19 cellular contexts compared by ENCODE assay signal in genomic region chr2:74219846-74220486, GRCh38. TPM values are rescaled to one million over a fixed set of nuclear protein-coding genes. Genes with fewer than 3 reads are reported as not detected.
DNase-seq lines count a peak whose midpoint lies in the region; ATAC-seq, FAIRE-seq and TF ChIP-seq lines count a peak whose summit lies in the region.
"Had no signal": no experiment of that assay in that cellular context is flagged by ENCODE, and none has a peak within 500 bp of the region (broad histone marks: within the 10 kb centered on the region; RNA-seq: fewer than 3 reads in every experiment).

No MANE protein-coding gene starts in this region.

- no peaks in the 10 kb centered on the region for H3K4me1 ChIP-seq in esophagus muscularis mucosa
- H3K4me1 ChIP-seq: SJCRH30 had no signal

- no peak for TF ChIP-seq EP300 in esophagus muscularis mucosa (IDR thresholded peaks at IDR 0.05)

- H3K36me3 ChIP-seq in esophagus muscularis mucosa = peaks cover 0 to 36% (median 16%) of the 10 kb centered on the region in 4 donors

- no peak overlapping the region for H3K27ac ChIP-seq in esophagus muscularis mucosa (replicated peaks in 1 of 4)
- H3K27ac ChIP-seq: BLaER1 treated with 17β-estradiol and CSF1 and Interleukin-3, amounts not matched to agents 10 nM and 100 nM; SJCRH30 had no signal

- peaks cover 2 to 21% of the 10 kb centered on the region in 2 donors for H3K36me3 Mint-ChIP-seq in activated T-cell treated with anti-CD3 and anti-CD28 coated beads, Interleukin-2, amount 50 U/mL, for 72 hours (ENCODE audit: insufficient read depth in 2 of 2)
- peaks cover 46% of the 10 kb centered on the region for H3K36me3 Mint-ChIP-seq in activated CD8-positive, alpha-beta T cell treated with anti-CD3 and anti-CD28 coated beads for 36 hours (ENCODE audit: low read depth)
- H3K36me3 Mint-ChIP-seq: IgD-negative memory B cell had no signal

- ATAC-seq in activated T-cell treated with anti-CD3 and anti-CD28 coated beads, Interleukin-2, amount 50 U/mL, for 72 hours (replicated peaks in 1 of 2) = no peak
- ATAC-seq in activated CD8-positive, alpha-beta T cell treated with anti-CD3 and anti-CD28 coated beads for 36 hours = no peak
- no peak for ATAC-seq in GM18498 (IDR thresholded peaks at IDR 0.05; ENCODE audit: unreplicated experiment)
- ATAC-seq: Panc1 had no signal

- DNase-seq in activated T-cell treated with anti-CD3 and anti-CD28 coated beads, Interleukin-2, amount 50 U/mL, for 72 hours = no peak
- no peak for DNase-seq in activated T-cell treated with anti-CD3 and anti-CD28 coated beads, Interleukin-2, amount 50 U/mL, for 48 hours
- no peak for DNase-seq in GM12892 (ENCODE audit: insufficient read length)
- peak; percentile 24 for DNase-seq in NCI-H69 (lab: John Stamatoyannopoulos, UW)
- peak; percentile 47 for DNase-seq in esophagus muscularis mucosa (ENCODE audit: extremely low spot score)
- DNase-seq in activated CD8-positive, alpha-beta T cell treated with anti-CD3 and anti-CD28 coated beads for 36 hours = no peak
- DNase-seq: CD8-positive, alpha-beta memory T cell; HCEC 1CT; MM.1S; NCI-H1105; NCI-H2081; NCI-H446 treated with DMSO at 0.1 percent for 48 hours; SJCRH30 had no signal

- peak overlapping the region; percentile 48 for H3K27ac Mint-ChIP-seq in activated T-cell treated with anti-CD3 and anti-CD28 coated beads, Interleukin-2, amount 50 U/mL, for 72 hours
- H3K27ac Mint-ChIP-seq in activated CD8-positive, alpha-beta T cell treated with anti-CD3 and anti-CD28 coated beads for 36 hours = no peak overlapping the region

- no peaks in the 10 kb centered on the region for H3K27me3 ChIP-seq in esophagus muscularis mucosa
- H3K27me3 ChIP-seq: BLaER1 treated with 17β-estradiol and CSF1 and Interleukin-3, amounts not matched to agents 10 nM and 100 nM; SJCRH30 had no signal

- H3K9me3 Mint-ChIP-seq in activated T-cell treated with anti-CD3 and anti-CD28 coated beads, Interleukin-2, amount 50 U/mL, for 72 hours = no peaks in the 10 kb centered on the region
- H3K9me3 Mint-ChIP-seq in activated CD8-positive, alpha-beta T cell treated with anti-CD3 and anti-CD28 coated beads for 36 hours = no peaks in the 10 kb centered on the region
- H3K9me3 Mint-ChIP-seq: CD8-positive, alpha-beta memory T cell; IgD-negative memory B cell had no signal

- H3K9me3 ChIP-seq in esophagus muscularis mucosa = no peaks in the 10 kb centered on the region
- H3K9me3 ChIP-seq: BLaER1 treated with 17β-estradiol and CSF1 and Interleukin-3, amounts not matched to agents 10 nM and 100 nM; SJCRH30 had no signal

- TF ChIP-seq CTCF in esophagus muscularis mucosa (IDR thresholded peaks at IDR 0.05) = no peak
- no peak for TF ChIP-seq CTCF in activated CD8-positive, alpha-beta T cell treated with anti-CD3 and anti-CD28 coated beads for 36 hours (IDR thresholded peaks at IDR 0.05)

- POLR2A ChIA-PET in activated CD8-positive, alpha-beta T cell treated with anti-CD3 and anti-CD28 coated beads for 36 hours (lab: Charles Lee) = interaction anchor here (0.7 to 2.2 kb wide), 6 partner anchors 12 to 204 kb away, joined by 3 to 11 read pairs (median 5); no protein-coding TSS in a partner anchor

- FAIRE-seq in GM12892 (lab: Jason Lieb, UNC) = no peak
- FAIRE-seq: D721Med, HTR-8/SVneo had no signal

- CTCF ChIA-PET in activated CD8-positive, alpha-beta T cell treated with anti-CD3 and anti-CD28 coated beads for 36 hours (lab: Charles Lee) = no interaction called here

- intact Hi-C loops in esophagus muscularis mucosa (cut with DNase I) = no loop called here
- intact Hi-C loops in activated CD8-positive, alpha-beta T cell treated with anti-CD3 and anti-CD28 coated beads for 36 hours (cut with micrococcal nuclease) = no loop called here

- WGBS in esophagus muscularis mucosa = 92% methylated on average over 5 of the region's 5 CpGs

- peaks cover 5% of the 10 kb centered on the region for H3K4me1 Mint-ChIP-seq in activated T-cell treated with anti-CD3 and anti-CD28 coated beads, Interleukin-2, amount 50 U/mL, for 72 hours (ENCODE audit: low read depth)
- H3K4me1 Mint-ChIP-seq in activated CD8-positive, alpha-beta T cell treated with anti-CD3 and anti-CD28 coated beads for 36 hours (ENCODE audit: low read depth) = peaks cover 5% of the 10 kb centered on the region
- H3K4me1 Mint-ChIP-seq: CD8-positive, alpha-beta memory T cell had no signal

- TF ChIP-seq POLR2A in GM12892 (IDR thresholded peaks at IDR 0.05; ENCODE audit: low read depth, low read length) (peak; percentile 42), esophagus muscularis mucosa (IDR thresholded peaks at IDR 0.05; ENCODE audit: low read depth) (no peak)

- H3K27me3 Mint-ChIP-seq in activated T-cell treated with anti-CD3 and anti-CD28 coated beads, Interleukin-2, amount 50 U/mL, for 72 hours (ENCODE audit: low read depth) = no peaks in the 10 kb centered on the region
- H3K27me3 Mint-ChIP-seq in activated CD8-positive, alpha-beta T cell treated with anti-CD3 and anti-CD28 coated beads for 36 hours = no peaks in the 10 kb centered on the region
- H3K27me3 Mint-ChIP-seq: CD8-positive, alpha-beta memory T cell; IgD-negative memory B cell had no signal

- no peak overlapping the region for H3K4me3 Mint-ChIP-seq in activated T-cell treated with anti-CD3 and anti-CD28 coated beads, Interleukin-2, amount 50 U/mL, for 72 hours
- H3K4me3 Mint-ChIP-seq in activated CD8-positive, alpha-beta T cell treated with anti-CD3 and anti-CD28 coated beads for 36 hours = no peak overlapping the region
- H3K4me3 Mint-ChIP-seq: CD8-positive, alpha-beta memory T cell had no signal

- no peak overlapping the region for H3K4me3 ChIP-seq in esophagus muscularis mucosa
- H3K4me3 ChIP-seq: BLaER1 treated with 17β-estradiol and CSF1 and Interleukin-3, amounts not matched to agents 10 nM and 100 nM; SJCRH30 had no signal

RNA-seq across cellular contexts. Expression of gene MTHFD2, which starts 21.6 kb away (rescaled TPM):
- total RNA-seq in activated T-cell treated with anti-CD3 and anti-CD28 coated beads, Interleukin-2, amount 50 U/mL, for 72 hours = 100 to 1,000 TPM; 518 to 624 TPM
- 171 TPM for polyA plus RNA-seq in GM12892 (2012; ENCODE audit: missing spikeins)
- total RNA-seq in esophagus muscularis mucosa = 10 to 100 TPM; 22.0 to 80.8 (median 43.5) TPM
- total RNA-seq in activated CD8-positive, alpha-beta T cell treated with anti-CD3 and anti-CD28 coated beads for 36 hours = 100 to 1,000 TPM; 348 to 361 TPM

RNA-seq across cellular contexts. Expression of gene MOB1A, which starts 41.3 kb away (rescaled TPM):
- 100 to 1,000 TPM; 121 to 135 TPM for total RNA-seq in activated T-cell treated with anti-CD3 and anti-CD28 coated beads, Interleukin-2, amount 50 U/mL, for 72 hours
- polyA plus RNA-seq in GM12892 (2012; ENCODE audit: missing spikeins) = 136 TPM
- 100 to 1,000 TPM; 102 to 129 (median 106) TPM for total RNA-seq in esophagus muscularis mucosa
- total RNA-seq in activated CD8-positive, alpha-beta T cell treated with anti-CD3 and anti-CD28 coated beads for 36 hours = 100 to 1,000 TPM; 150 to 156 TPM

Comparison
In these comparisons a context has a peak if more than half of its experiments do, and no peak if none do; other contexts are left out.
1. DNase-seq: peak in NCI-H69 (single experiment) and esophagus muscularis mucosa (single experiment); none in activated T-cell treated with anti-CD3 and anti-CD28 coated beads, Interleukin-2, amount 50 U/mL, for 72 hours (0 of 2), activated T-cell treated with anti-CD3 and anti-CD28 coated beads, Interleukin-2, amount 50 U/mL, for 48 hours (0 of 2), GM12892 (single experiment) and activated CD8-positive, alpha-beta T cell treated with anti-CD3 and anti-CD28 coated beads for 36 hours (single experiment).
2. RNA of gene MTHFD2, which starts 21.6 kb away (total RNA-seq): 518 to 624 TPM in activated T-cell treated with anti-CD3 and anti-CD28 coated beads, Interleukin-2, amount 50 U/mL, for 72 hours and 348 to 361 TPM in activated CD8-positive, alpha-beta T cell treated with anti-CD3 and anti-CD28 coated beads for 36 hours; 22.0 to 80.8 TPM in esophagus muscularis mucosa; every median in the first group is over 4 times any median in the second.